Comparison of ENCODE assay signal across 24 cellular contexts in genomic region chr13:97360610-97361009, GRCh38.
A peak's percentile ranks its signal among the peaks of the same experiment; 100 is the strongest.
DNase-seq lines count a peak whose midpoint lies in the region; ATAC-seq, FAIRE-seq and TF ChIP-seq lines count a peak whose summit lies in the region.
"Had no signal": no experiment of that assay in that cellular context is flagged by ENCODE, and none has a peak within 500 bp of the region (broad histone marks: within the 10 kb centered on the region; RNA-seq: fewer than 3 reads in every experiment).

No MANE protein-coding gene starts in this region.

- H3K27ac Mint-ChIP-seq in activated CD8-positive, alpha-beta T cell treated with anti-CD3 and anti-CD28 coated beads for 36 hours = no peak overlapping the region
- H3K27ac Mint-ChIP-seq: CD14-positive monocyte; CD4-positive, alpha-beta T cell; GM23338; HFFc6 had no signal

- peak; percentile 44 for FAIRE-seq in GM18507 (lab: Jason Lieb, UNC)
- FAIRE-seq: A549, D721Med, GM12878 had no signal

- TF ChIP-seq CTCF in Panc1 (IDR thresholded peaks at IDR 0.05) = no peak
- no peak for TF ChIP-seq CTCF in activated CD8-positive, alpha-beta T cell treated with anti-CD3 and anti-CD28 coated beads for 36 hours (IDR thresholded peaks at IDR 0.05)

- no peaks in the 10 kb centered on the region for H3K9me3 ChIP-seq in Panc1 (ENCODE audit: control insufficient read depth, insufficient read depth, low read depth, low read length)
- H3K9me3 ChIP-seq: A549; BE2C; BLaER1 treated with 17β-estradiol and CSF1 and Interleukin-3, amounts not matched to agents 10 nM and 100 nM; HAP-1 had no signal

- H3K4me3 Mint-ChIP-seq in activated CD8-positive, alpha-beta T cell treated with anti-CD3 and anti-CD28 coated beads for 36 hours = no peak overlapping the region
- H3K4me3 Mint-ChIP-seq: CD14-positive monocyte; CD4-positive, alpha-beta T cell; CD8-positive, alpha-beta memory T cell; GM23338; HFFc6 had no signal

- no peak for ATAC-seq in Panc1
- ATAC-seq in activated CD8-positive, alpha-beta T cell treated with anti-CD3 and anti-CD28 coated beads for 36 hours = no peak
- ATAC-seq: A549, GM12878, GM23338 had no signal

- peak overlapping the region; percentile 88 for H3K27ac ChIP-seq in Panc1 (ENCODE audit: low read length)
- H3K27ac ChIP-seq: A549; BLaER1 treated with 17β-estradiol and CSF1 and Interleukin-3, amounts not matched to agents 10 nM and 100 nM had no signal

- in situ Hi-C loops in Panc1 (cut with HindIII; ENCODE audit: low pct_unique_long_range_greater_than_20kb, low sequenced_read_pairs) = no loop called here

- no peak overlapping the region for H3K4me3 ChIP-seq in Panc1 (ENCODE audit: low read depth in 2 of 2, low read length in 2 of 2)
- H3K4me3 ChIP-seq: A549; BLaER1 treated with 17β-estradiol and CSF1 and Interleukin-3, amounts not matched to agents 10 nM and 100 nM; GM12878; GM23338; HAP-1 had no signal

- H3K27me3 Mint-ChIP-seq in activated CD8-positive, alpha-beta T cell treated with anti-CD3 and anti-CD28 coated beads for 36 hours = no peaks in the 10 kb centered on the region
- H3K27me3 Mint-ChIP-seq: CD4-positive, alpha-beta T cell; CD8-positive, alpha-beta memory T cell had no signal

- H3K4me1 Mint-ChIP-seq in activated CD8-positive, alpha-beta T cell treated with anti-CD3 and anti-CD28 coated beads for 36 hours (ENCODE audit: low read depth) = peaks cover 6% of the 10 kb centered on the region
- H3K4me1 Mint-ChIP-seq: CD14-positive monocyte had no signal

- no TSS peak for BruUV-seq in Panc1 (replicated peaks; lab: Mats Ljungman, UMichigan)

- H3K9me3 Mint-ChIP-seq in activated CD8-positive, alpha-beta T cell treated with anti-CD3 and anti-CD28 coated beads for 36 hours = no peaks in the 10 kb centered on the region
- H3K9me3 Mint-ChIP-seq: CD14-positive monocyte; CD4-positive, alpha-beta T cell; CD8-positive, alpha-beta memory T cell; GM23338; HFFc6 had no signal

- H3K4me1 ChIP-seq in Panc1 (ENCODE audit: control insufficient read depth, insufficient read depth, low read length) = peaks cover 60% of the 10 kb centered on the region
- H3K4me1 ChIP-seq: BE2C had no signal

- no peaks in the 10 kb centered on the region for H3K27me3 ChIP-seq in Panc1 (ENCODE audit: control insufficient read depth, insufficient read depth, low read length)
- H3K27me3 ChIP-seq: BE2C; BLaER1 treated with 17β-estradiol and CSF1 and Interleukin-3, amounts not matched to agents 10 nM and 100 nM had no signal

- H3K36me3 Mint-ChIP-seq in activated CD8-positive, alpha-beta T cell treated with anti-CD3 and anti-CD28 coated beads for 36 hours (ENCODE audit: low read depth) = peaks cover 2% of the 10 kb centered on the region

- intact Hi-C loops in Panc1 (cut with micrococcal nuclease; ENCODE audit: unreplicated experiment) = no loop called here
- intact Hi-C loops in activated CD8-positive, alpha-beta T cell treated with anti-CD3 and anti-CD28 coated beads for 36 hours (cut with micrococcal nuclease) = no loop called here

- DNase-seq in GM18507 (ENCODE audit: extremely low spot score, insufficient read length, low read depth) (no peak), Panc1 (ENCODE audit: low read depth, low spot score) (no peak), pons (ENCODE audit: low spot score) (peak; percentile 65), OCI-M1 (lab: John Stamatoyannopoulos, UW) (no peak)
- no peak for DNase-seq in NK-92 treated with Interleukin-12 subunit alpha and Interleukin-12 subunit beta, amount 100 ng/mL, for 24 hours (lab: John Stamatoyannopoulos, UW)
- no peak for DNase-seq in activated CD8-positive, alpha-beta T cell treated with anti-CD3 and anti-CD28 coated beads for 36 hours
- DNase-seq: 8988T; ACHN; AML-193; BE2C; CD4-positive, alpha-beta T cell; CD8-positive, alpha-beta memory T cell; DMS 273 treated with DMSO at 0.1 percent for 48 hours; DMS79; EL; GDM1; HFFc6 had no signal

- CTCF ChIA-PET in Panc1 (lab: Charles Lee) = no interaction called here
- CTCF ChIA-PET in activated CD8-positive, alpha-beta T cell treated with anti-CD3 and anti-CD28 coated beads for 36 hours (lab: Charles Lee) = interaction anchor here (1.2 to 18.7 kb wide), 11 partner anchors 9 to 342 kb away, joined by 3 to 245 read pairs (median 5); partner anchors contain the start of gene MBNL2

- POLR2A ChIA-PET in Panc1 (lab: Charles Lee) = no interaction called here
- POLR2A ChIA-PET in activated CD8-positive, alpha-beta T cell treated with anti-CD3 and anti-CD28 coated beads for 36 hours (lab: Charles Lee) = no interaction called here

- H3K36me3 ChIP-seq in Panc1 (ENCODE audit: control insufficient read depth, insufficient read depth, low read length) = peaks cover 52% of the 10 kb centered on the region
- H3K36me3 ChIP-seq: HAP-1 had no signal
